ENCODE assay signal across 8 cellular contexts in the genomic region with DNA sequence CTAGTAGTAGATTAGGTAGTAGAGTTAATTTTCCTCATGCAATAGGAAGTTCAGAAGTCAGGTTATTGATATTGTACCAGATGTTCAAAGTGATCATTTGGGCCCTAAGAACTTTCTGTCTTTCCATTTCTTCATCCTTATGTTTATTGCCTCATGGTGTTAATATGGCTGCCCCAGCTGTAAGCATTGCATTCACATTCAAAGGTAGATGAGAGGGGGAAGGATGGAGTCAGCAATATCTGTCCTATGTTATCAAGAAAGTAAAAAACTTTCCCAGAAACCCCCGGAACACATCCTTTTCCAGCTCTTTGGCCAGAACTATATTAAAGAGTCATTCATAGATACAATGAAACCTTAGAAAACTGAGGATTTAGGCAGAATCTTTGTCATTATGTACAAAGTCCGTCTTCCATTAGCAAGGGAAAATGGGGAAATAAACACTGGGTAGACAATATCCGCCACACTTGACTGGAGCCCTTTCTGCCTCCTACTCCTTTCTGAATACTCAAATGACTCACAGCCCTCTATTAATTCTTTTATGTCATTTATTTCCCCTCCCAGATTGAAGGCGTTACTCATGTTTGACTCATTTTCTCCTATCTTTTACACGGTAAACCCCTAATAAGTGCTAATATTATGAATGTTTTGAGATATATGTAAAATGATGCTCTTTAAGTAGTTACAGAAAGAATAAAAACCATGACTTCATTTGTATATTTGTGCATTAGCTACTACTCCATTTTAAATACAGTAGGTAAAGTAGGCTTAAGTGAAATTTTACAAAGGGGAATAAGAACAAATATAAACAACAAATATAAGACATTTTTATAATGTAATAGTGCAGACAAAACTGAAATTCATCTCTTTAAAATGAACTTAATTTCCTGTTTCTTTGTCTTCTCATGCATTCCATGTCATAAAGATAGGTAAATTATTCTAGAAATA.
DNase-seq lines count a peak whose midpoint lies in the region; ATAC-seq, FAIRE-seq and TF ChIP-seq lines count a peak whose summit lies in the region.

No MANE protein-coding gene starts in this region.

- intact Hi-C loops in activated CD4-positive, alpha-beta T cell treated with anti-CD3 and anti-CD28 coated beads for 36 hours (cut with DNase I, micrococcal nuclease), result no loop called here

- no peak overlapping the region for H3K4me3 ChIP-seq in RWPE2 (ENCODE audit: severe bottlenecking)

- H3K4me3 Mint-ChIP-seq in stimulated activated naive CD8-positive, alpha-beta T cell treated with anti-CD3 and anti-CD28 coated beads, Interleukin-15, Interleukin-2, amounts not matched to agents 100 ng/mL and 50 ng/mL, for 24 hours, result no peak overlapping the region
- H3K4me3 Mint-ChIP-seq in activated CD4-positive, alpha-beta T cell treated with anti-CD3 and anti-CD28 coated beads for 36 hours, result no peak overlapping the region

- H3K27me3 ChIP-seq in RWPE2 (ENCODE audit: insufficient read depth, poor library complexity, severe bottlenecking), result no peaks in the 10 kb centered on the region

- FAIRE-seq in H54 (lab: Jason Lieb, UNC), result no peak

- POLR2A ChIA-PET in activated CD4-positive, alpha-beta T cell treated with anti-CD3 and anti-CD28 coated beads for 36 hours (lab: Charles Lee), result no interaction called here

- CTCF ChIA-PET in activated CD4-positive, alpha-beta T cell treated with anti-CD3 and anti-CD28 coated beads for 36 hours (lab: Charles Lee), result interaction anchor here (0.7 to 3.1 kb wide), 3 partner anchors 8 to 553 kb away, joined by 3 to 18 read pairs (median 4); no protein-coding TSS in a partner anchor

- no peaks in the 10 kb centered on the region for H3K36me3 Mint-ChIP-seq in stimulated activated naive CD8-positive, alpha-beta T cell treated with anti-CD3 and anti-CD28 coated beads, Interleukin-15, Interleukin-2, amounts not matched to agents 100 ng/mL and 50 ng/mL, for 24 hours (ENCODE audit: low read depth)
- no peaks in the 10 kb centered on the region for H3K36me3 Mint-ChIP-seq in activated CD4-positive, alpha-beta T cell treated with anti-CD3 and anti-CD28 coated beads for 36 hours (ENCODE audit: low read depth)

- peaks cover 7% of the 10 kb centered on the region for H3K4me1 ChIP-seq in RWPE2 (ENCODE audit: insufficient read depth, poor library complexity, severe bottlenecking)

- peaks cover 27% of the 10 kb centered on the region for H3K4me1 Mint-ChIP-seq in stimulated activated naive CD8-positive, alpha-beta T cell treated with anti-CD3 and anti-CD28 coated beads, Interleukin-15, Interleukin-2, amounts not matched to agents 100 ng/mL and 50 ng/mL, for 24 hours (ENCODE audit: low read depth)
- peaks cover 13% of the 10 kb centered on the region for H3K4me1 Mint-ChIP-seq in activated CD4-positive, alpha-beta T cell treated with anti-CD3 and anti-CD28 coated beads for 36 hours

- TF ChIP-seq POLR2A in H54 (IDR thresholded peaks at IDR 0.05; ENCODE audit: low read depth, low read length), result no peak

- H3K27me3 Mint-ChIP-seq in stimulated activated naive CD8-positive, alpha-beta T cell treated with anti-CD3 and anti-CD28 coated beads, Interleukin-15, Interleukin-2, amounts not matched to agents 100 ng/mL and 50 ng/mL, for 24 hours, result peaks cover 8% of the 10 kb centered on the region
- H3K27me3 Mint-ChIP-seq in activated CD4-positive, alpha-beta T cell treated with anti-CD3 and anti-CD28 coated beads for 36 hours, result no peaks in the 10 kb centered on the region

- no peak overlapping the region for H3K27ac ChIP-seq in RWPE2 (ENCODE audit: poor library complexity, severe bottlenecking)

- H3K9me3 Mint-ChIP-seq in stimulated activated naive CD8-positive, alpha-beta T cell treated with anti-CD3 and anti-CD28 coated beads, Interleukin-15, Interleukin-2, amounts not matched to agents 100 ng/mL and 50 ng/mL, for 24 hours, result no peaks in the 10 kb centered on the region
- no peaks in the 10 kb centered on the region for H3K9me3 Mint-ChIP-seq in activated CD4-positive, alpha-beta T cell treated with anti-CD3 and anti-CD28 coated beads for 36 hours (ENCODE audit: low read depth)

- H3K9me3 ChIP-seq in RWPE2 (ENCODE audit: severe bottlenecking), result no peaks in the 10 kb centered on the region

- H3K27ac Mint-ChIP-seq in stimulated activated naive CD8-positive, alpha-beta T cell treated with anti-CD3 and anti-CD28 coated beads, Interleukin-15, Interleukin-2, amounts not matched to agents 100 ng/mL and 50 ng/mL, for 24 hours, result peak overlapping the region; percentile 13
- no peak overlapping the region for H3K27ac Mint-ChIP-seq in activated CD4-positive, alpha-beta T cell treated with anti-CD3 and anti-CD28 coated beads for 36 hours

- no peak for DNase-seq in stimulated activated naive CD8-positive, alpha-beta T cell treated with anti-CD3 and anti-CD28 coated beads, Interleukin-15, Interleukin-2, amounts not matched to agents 100 U/mL and 50 U/mL, for 24 hours
- DNase-seq in RWPE2 (ENCODE audit: low spot score) (no peak), H54 (ENCODE audit: insufficient read length, low spot score) (no peak), GM19240 (ENCODE audit: insufficient read length, low spot score) (no peak), T-helper 2 cell (no peak)
- no peak for DNase-seq in activated CD4-positive, alpha-beta T cell treated with anti-CD3 and anti-CD28 coated beads for 36 hours

- TF ChIP-seq CTCF in RWPE2 (IDR thresholded peaks at IDR 0.05; ENCODE audit: poor library complexity, severe bottlenecking), result no peak

- no peaks in the 10 kb centered on the region for H3K36me3 ChIP-seq in RWPE2 (ENCODE audit: low read depth)

- no peak for ATAC-seq in stimulated activated naive CD8-positive, alpha-beta T cell treated with anti-CD3 and anti-CD28 coated beads, Interleukin-15, Interleukin-2, amounts not matched to agents 100 U/mL and 50 U/mL, for 24 hours
- ATAC-seq in HG03045 (IDR thresholded peaks at IDR 0.05; ENCODE audit: unreplicated experiment), result peak; percentile 70
- peak; percentile 83 for ATAC-seq in RWPE2 (ENCODE audit: low read depth)
- no peak for ATAC-seq in activated CD4-positive, alpha-beta T cell treated with anti-CD3 and anti-CD28 coated beads for 36 hours

Comparison
In these comparisons a context has a peak if more than half of its experiments do, and no peak if none do; other contexts are left out.
1. ATAC-seq: peak in HG03045 (single experiment) and RWPE2 (single experiment); none in stimulated activated naive CD8-positive, alpha-beta T cell treated with anti-CD3 and anti-CD28 coated beads, Interleukin-15, Interleukin-2, amounts not matched to agents 100 U/mL and 50 U/mL, for 24 hours (single experiment) and activated CD4-positive, alpha-beta T cell treated with anti-CD3 and anti-CD28 coated beads for 36 hours (single experiment).